15 cellular contexts compared by ENCODE assay signal in the genomic region with DNA sequence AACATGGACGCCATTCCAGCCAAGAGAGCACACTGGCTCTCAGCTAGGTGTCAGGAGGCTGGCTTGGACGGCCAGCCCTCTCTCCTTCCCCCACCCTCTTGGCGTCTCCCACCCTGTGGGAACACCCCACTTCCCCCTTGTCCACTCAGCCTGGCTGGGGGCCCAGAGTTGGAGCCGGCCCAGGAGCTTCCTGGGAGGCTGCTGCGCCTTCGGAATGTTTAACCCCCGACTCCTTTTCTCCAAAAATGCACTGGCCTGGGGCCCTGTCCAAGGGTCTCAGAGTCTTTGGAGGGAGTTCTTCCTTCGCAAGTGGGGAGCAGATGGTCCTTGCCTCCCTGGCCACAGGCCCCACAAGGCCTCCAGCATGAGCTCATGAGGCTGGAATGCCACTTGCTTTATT. TPM values are rescaled to one million over a fixed set of nuclear protein-coding genes. Genes with fewer than 3 reads are reported as not detected.
DNase-seq lines count a peak whose midpoint lies in the region; TF ChIP-seq lines count a peak whose summit lies in the region.
"Had no signal": no experiment of that assay in that cellular context is flagged by ENCODE, and none has a peak within 500 bp of the region (broad histone marks: within the 10 kb centered on the region; RNA-seq: fewer than 3 reads in every experiment).

No MANE protein-coding gene starts in this region.

- 49% methylated on average over 8 of the region's 8 CpGs for WGBS in prostate gland

- H3K4me3 Mint-ChIP-seq in brain, result no peak overlapping the region
- H3K4me3 Mint-ChIP-seq: activated CD4-positive, alpha-beta T cell treated with anti-CD3 and anti-CD28 coated beads for 36 hours; natural killer cell treated with Interleukin-12 subunit alpha and Interleukin-12 subunit beta and Interleukin-15 and Interleukin-18, amount 100 ng/mL, for 72 hours had no signal

- no peak for TF ChIP-seq CTCF in brain (conservative IDR thresholded peaks at IDR 0.05)
- no peak for TF ChIP-seq CTCF in left ventricle myocardium inferior (IDR thresholded peaks at IDR 0.05; ENCODE audit: borderline replicate concordance)
- TF ChIP-seq CTCF in prostate gland (IDR thresholded peaks at IDR 0.05), result no peak
- no peak for TF ChIP-seq CTCF in GM10266 (IDR thresholded peaks at IDR 0.05; ENCODE audit: control insufficient read depth, insufficient read depth, low read depth, missing control alignments)

- peaks cover 39% of the 10 kb centered on the region for H3K4me1 Mint-ChIP-seq in brain

- H3K36me3 ChIP-seq in left ventricle myocardium inferior, result no peaks in the 10 kb centered on the region
- no peaks in the 10 kb centered on the region for H3K36me3 ChIP-seq in prostate gland
- H3K36me3 ChIP-seq: MG63 had no signal

- no peaks in the 10 kb centered on the region for H3K9me3 ChIP-seq in left ventricle myocardium inferior (replicated peaks)
- no peaks in the 10 kb centered on the region for H3K9me3 ChIP-seq in prostate gland
- H3K9me3 ChIP-seq: MG63 had no signal

- DNase-seq in EH (ENCODE audit: low read depth), result peak; percentile 67
- peak; percentile 41 for DNase-seq in left ventricle myocardium inferior
- DNase-seq in prostate gland (ENCODE audit: low spot score), result no peak
- no peak for DNase-seq in NCI-H510A (lab: John Stamatoyannopoulos, UW)
- DNase-seq in DMS53 treated with DMSO at 0.1 percent for 48 hours (lab: John Stamatoyannopoulos, UW; ENCODE audit: unreplicated experiment), result no peak
- DNase-seq in RKO (ENCODE audit: low spot score), result no peak
- no peak for DNase-seq in GM10266 (ENCODE audit: extremely low spot score)
- DNase-seq: activated CD4-positive, alpha-beta T cell treated with anti-CD3 and anti-CD28 coated beads for 36 hours; DMS153; MG63; NCI-H2171 treated with DMSO at 0.1 percent for 48 hours; stimulated activated CD4-positive, alpha-beta T cell treated with anti-CD3 and anti-CD28 coated beads, Interleukin-12 subunit alpha, Interleukin-12 subunit beta, amount 100 ng/mL, for 4 hours had no signal

- intact Hi-C loops in left ventricle myocardium inferior (cut with micrococcal nuclease), result loop anchor here (2.0 kb wide), 1 partner anchor 33 kb away; no protein-coding TSS in a partner anchor
- intact Hi-C loops in prostate gland (cut with DNase I), result loop anchor here (2.0 to 10.0 kb wide), 3 partner anchors 33 to 167 kb away; a partner anchor contains a TSS

- peaks cover 48% of the 10 kb centered on the region for H3K27me3 Mint-ChIP-seq in brain

- H3K27ac Mint-ChIP-seq in brain, result peak overlapping the region in 4 of 5 experiments; percentile 21 to 79 (median 57)
- H3K27ac Mint-ChIP-seq: activated CD4-positive, alpha-beta T cell treated with anti-CD3 and anti-CD28 coated beads for 36 hours; natural killer cell treated with Interleukin-12 subunit alpha and Interleukin-12 subunit beta and Interleukin-15 and Interleukin-18, amount 100 ng/mL, for 72 hours had no signal

- no peaks in the 10 kb centered on the region for H3K36me3 Mint-ChIP-seq in brain
- H3K36me3 Mint-ChIP-seq: natural killer cell treated with Interleukin-12 subunit alpha and Interleukin-12 subunit beta and Interleukin-15 and Interleukin-18, amount 100 ng/mL, for 72 hours had no signal

- peaks cover 66% of the 10 kb centered on the region for H3K27me3 ChIP-seq in left ventricle myocardium inferior (ENCODE audit: low read depth)
- peaks cover 13% of the 10 kb centered on the region for H3K27me3 ChIP-seq in prostate gland (replicated peaks; ENCODE audit: insufficient read depth)
- H3K27me3 ChIP-seq: MG63 had no signal

- TF ChIP-seq POLR2A in prostate gland (IDR thresholded peaks at IDR 0.05), result no peak

- H3K4me3 ChIP-seq in left ventricle myocardium inferior (no peak overlapping the region), prostate gland (no peak overlapping the region)
- H3K4me3 ChIP-seq: MG63 had no signal

- H3K27ac ChIP-seq in left ventricle myocardium inferior (replicated peaks) (peak overlapping the region; percentile 83), prostate gland (peak overlapping the region; percentile 37 to 46)

- peaks cover 49% of the 10 kb centered on the region for H3K4me1 ChIP-seq in left ventricle myocardium inferior
- H3K4me1 ChIP-seq in prostate gland (replicated peaks), result no peaks in the 10 kb centered on the region

- no peaks in the 10 kb centered on the region for H3K9me3 Mint-ChIP-seq in brain
- H3K9me3 Mint-ChIP-seq: natural killer cell treated with Interleukin-12 subunit alpha and Interleukin-12 subunit beta and Interleukin-15 and Interleukin-18, amount 100 ng/mL, for 72 hours had no signal

RNA-seq across cellular contexts. Expression of a gene that starts 4.1 kb away (rescaled TPM):
- 0.42 TPM for polyA plus RNA-seq in brain (ENCODE audit: insufficient read depth, low read depth, low replicate concordance)
- 10.8 TPM for total RNA-seq in left ventricle myocardium inferior
- 10 to 100 TPM; 18.2 to 38.3 TPM for total RNA-seq in prostate gland
- total RNA-seq: activated CD4-positive, alpha-beta T cell treated with anti-CD3 and anti-CD28 coated beads for 36 hours; natural killer cell treated with Interleukin-12 subunit alpha and Interleukin-12 subunit beta and Interleukin-15 and Interleukin-18, amount 100 ng/mL, for 72 hours had no signal

RNA-seq across cellular contexts. Expression of a gene that starts 14.5 kb away (rescaled TPM):
- polyA plus RNA-seq in brain (ENCODE audit: insufficient read depth, low read depth, low replicate concordance), result not detected
- not detected for total RNA-seq in left ventricle myocardium inferior
- total RNA-seq in prostate gland, result not detected
- total RNA-seq: activated CD4-positive, alpha-beta T cell treated with anti-CD3 and anti-CD28 coated beads for 36 hours; bronchial epithelial cell; natural killer cell treated with Interleukin-12 subunit alpha and Interleukin-12 subunit beta and Interleukin-15 and Interleukin-18, amount 100 ng/mL, for 72 hours had no signal

RNA-seq across cellular contexts. Expression of a gene that starts 34.7 kb away (rescaled TPM):
- 0.97 TPM for polyA plus RNA-seq in brain (ENCODE audit: insufficient read depth, low read depth, low replicate concordance)
- 6.4 TPM for total RNA-seq in left ventricle myocardium inferior
- total RNA-seq in prostate gland, result 1 to 10 TPM in 1 of 2 donors, under 1 TPM in 1; 0.32 to 5.3 TPM
- total RNA-seq: activated CD4-positive, alpha-beta T cell treated with anti-CD3 and anti-CD28 coated beads for 36 hours; bronchial epithelial cell had no signal

RNA-seq across cellular contexts. Expression of a gene that starts 54.8 kb away (rescaled TPM):
- polyA plus RNA-seq in brain (ENCODE audit: insufficient read depth, low read depth, low replicate concordance), result 2.7 TPM
- total RNA-seq in left ventricle myocardium inferior, result 12.5 TPM
- total RNA-seq in prostate gland, result 1 to 10 TPM; 3.9 to 9.4 TPM
- total RNA-seq: activated CD4-positive, alpha-beta T cell treated with anti-CD3 and anti-CD28 coated beads for 36 hours; bronchial epithelial cell; natural killer cell treated with Interleukin-12 subunit alpha and Interleukin-12 subunit beta and Interleukin-15 and Interleukin-18, amount 100 ng/mL, for 72 hours had no signal

Comparison
In these comparisons a context has a peak if more than half of its experiments do, and no peak if none do; other contexts are left out.
1. DNase-seq: peak in EH (single experiment) and left ventricle myocardium inferior (single experiment); none in prostate gland (single experiment), NCI-H510A (single experiment), DMS53 treated with DMSO at 0.1 percent for 48 hours (single experiment), RKO (single experiment) and GM10266 (single experiment).